23 cellular contexts compared by ENCODE assay signal in the genomic region with DNA sequence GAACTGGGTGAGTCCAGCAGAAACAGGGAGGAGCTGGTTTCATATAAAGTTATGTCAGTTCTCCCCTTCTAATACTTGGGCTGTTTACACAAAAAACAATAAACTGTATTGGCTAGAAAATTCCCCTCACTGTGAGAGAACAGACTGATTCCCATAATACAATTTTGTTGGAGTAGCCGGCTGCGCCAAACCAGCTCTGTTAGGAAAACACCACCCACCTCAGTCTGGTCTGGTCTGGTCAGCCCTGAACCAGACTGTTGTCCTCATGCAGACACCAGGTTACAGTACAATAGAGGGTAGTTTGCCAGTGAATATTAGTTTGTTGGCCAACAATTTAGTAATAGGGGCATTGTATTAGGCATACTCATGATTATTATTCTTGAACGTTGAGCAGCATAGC.
"Had no signal": no experiment of that assay in that cellular context is flagged by ENCODE, and none has a peak within 500 bp of the region (broad histone marks: within the 10 kb centered on the region; RNA-seq: fewer than 3 reads in every experiment).

No MANE protein-coding gene starts in this region.

- H3K4me2 ChIP-seq: hepatocyte had no signal

- H3K27me3 ChIP-seq: esophagus muscularis mucosa, foreskin keratinocyte, gastroesophageal sphincter, heart left ventricle, hepatocyte, neutrophil, right atrium auricular region, sigmoid colon, stomach, testis, tibial artery had no signal

- H3K27ac ChIP-seq: esophagus muscularis mucosa, foreskin keratinocyte, gastroesophageal sphincter, heart left ventricle, hepatocyte, neutrophil, parathyroid adenoma, right atrium auricular region, sigmoid colon, stomach, testis, tibial artery had no signal

- H3K36me3 ChIP-seq: esophagus muscularis mucosa, gastroesophageal sphincter, heart left ventricle, neutrophil, right atrium auricular region, sigmoid colon, stomach, tibial artery had no signal

- H3K4me3 ChIP-seq: esophagus muscularis mucosa, gastroesophageal sphincter, heart left ventricle, hepatocyte, lung, right atrium auricular region, sigmoid colon, stomach, testis, tibial artery had no signal

- H3K9me3 ChIP-seq: esophagus muscularis mucosa, gastroesophageal sphincter, heart left ventricle, neutrophil, right atrium auricular region, sigmoid colon, stomach, testis, tibial artery had no signal

- H3K27ac Mint-ChIP-seq: naive thymus-derived CD8-positive, alpha-beta T cell; progenitor cell of endocrine pancreas; stimulated activated effector memory CD8-positive, alpha-beta T cell treated with anti-CD3 and anti-CD28 coated beads, Interleukin-12 subunit alpha, Interleukin-12 subunit beta, amount 100 ng/mL, for 72 hours; type B pancreatic cell had no signal

- H3K4me3 Mint-ChIP-seq: naive thymus-derived CD8-positive, alpha-beta T cell; stimulated activated effector memory CD8-positive, alpha-beta T cell treated with anti-CD3 and anti-CD28 coated beads, Interleukin-12 subunit alpha, Interleukin-12 subunit beta, amount 100 ng/mL, for 72 hours; type B pancreatic cell had no signal

- H3K36me3 Mint-ChIP-seq: naive thymus-derived CD8-positive, alpha-beta T cell; stimulated activated effector memory CD8-positive, alpha-beta T cell treated with anti-CD3 and anti-CD28 coated beads, Interleukin-12 subunit alpha, Interleukin-12 subunit beta, amount 100 ng/mL, for 72 hours; type B pancreatic cell had no signal

- H2AFZ ChIP-seq: hepatocyte, parathyroid adenoma had no signal

- H3K79me2 ChIP-seq: hepatocyte, parathyroid adenoma had no signal

- H3K4me1 ChIP-seq: esophagus muscularis mucosa, foreskin keratinocyte, gastroesophageal sphincter, parathyroid adenoma, sigmoid colon, stomach, testis, tibial artery had no signal

- H3K9ac ChIP-seq: parathyroid adenoma had no signal

- H3K27me3 Mint-ChIP-seq: type B pancreatic cell had no signal

- H3K4me1 Mint-ChIP-seq: naive thymus-derived CD8-positive, alpha-beta T cell; stimulated activated effector memory CD8-positive, alpha-beta T cell treated with anti-CD3 and anti-CD28 coated beads, Interleukin-12 subunit alpha, Interleukin-12 subunit beta, amount 100 ng/mL, for 72 hours had no signal

- DNase-seq: effector CD8-positive, alpha-beta T cell; foreskin keratinocyte; heart left ventricle; kidney; mesenchymal stem cell; naive thymus-derived CD8-positive, alpha-beta T cell; sigmoid colon; stimulated activated CD4-positive, alpha-beta T cell treated with anti-CD3 and anti-CD28 coated beads, Interleukin-2, amount 100 ng/mL, for 24 hours; stimulated activated CD4-positive, alpha-beta T cell treated with anti-CD3 and anti-CD28 coated beads, Interleukin-4, amount 100 ng/mL, for 24 hours; stimulated activated naive CD4-positive, alpha-beta T cell treated with Interleukin-2 at 50 U/mL for 16 hours; stomach; testis; tibial artery had no signal
